9 cellular contexts compared by ENCODE assay signal in the genomic region with DNA sequence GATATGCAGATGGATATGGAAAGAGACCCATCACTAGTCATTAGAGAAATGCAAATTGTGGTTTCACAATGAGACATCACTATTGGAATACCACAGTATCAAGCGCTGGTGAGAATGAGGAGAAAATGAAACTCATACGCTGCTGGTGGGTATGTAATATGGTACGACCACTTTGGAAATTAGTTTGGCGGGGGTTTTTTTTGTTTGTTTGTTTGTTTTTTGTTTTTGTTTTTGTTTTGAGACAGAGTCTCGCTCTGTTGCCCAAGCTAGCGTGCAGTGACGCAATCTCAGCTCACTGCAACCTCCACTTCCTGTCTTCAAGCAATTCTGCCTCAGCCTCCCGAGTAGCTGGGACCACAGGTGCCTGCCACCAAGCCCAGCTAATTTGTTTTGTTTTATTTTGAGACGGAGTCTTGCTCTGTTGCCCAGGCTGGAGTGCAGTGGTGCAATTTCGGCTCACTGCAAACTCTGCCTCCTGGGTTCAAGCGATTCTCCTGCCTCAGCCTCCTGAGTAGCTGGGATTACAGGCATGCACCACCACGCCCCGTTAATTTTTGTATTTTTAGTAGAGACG. TPM values are rescaled to one million over a fixed set of nuclear protein-coding genes. Genes with fewer than 3 reads are reported as not detected.
DNase-seq lines count a peak whose midpoint lies in the region; ATAC-seq, FAIRE-seq and TF ChIP-seq lines count a peak whose summit lies in the region.
"Not testable (repeated sequence)": the region's sequence is repeated elsewhere in the genome, so short reads cannot be mapped to it uniquely, and the experiment has no call there.
"Had no signal": no experiment of that assay in that cellular context is flagged by ENCODE, and none has a peak within 500 bp of the region (broad histone marks: within the 10 kb centered on the region; RNA-seq: fewer than 3 reads in every experiment).

No MANE protein-coding gene starts in this region.

- 0 out of 4 replicates have a peak, but pooled peaks of 1 of the 2 experiments have one; percentile 42 for TF ChIP-seq EP300 in GM12878 (IDR thresholded peaks at IDR 0.05; ENCODE audit: borderline replicate concordance in 1 of 2, control insufficient read depth in 1 of 2, low read depth in 2 of 2, low read length in 2 of 2)

- in situ Hi-C loops in GM12878 (cut with MboI) = not testable (repeated sequence)

- SMC1A ChIA-PET in GM12878 (lab: Charles Lee; ENCODE audit: uncharacterized antibody, unreplicated experiment) = interaction anchor here (1.4 to 4.4 kb wide), 3 partner anchors 9 to 38 kb away, joined by 4 to 29 read pairs (median 7); no protein-coding TSS in a partner anchor

- POLR2A ChIA-PET in WTC11 (lab: Charles Lee) = not testable (repeated sequence)
- POLR2A ChIA-PET in GM12878 (lab: Charles Lee) = interaction anchor here (0.7 to 2.7 kb wide), 4 partner anchors 29 to 90 kb away, joined by 3 to 19 read pairs (median 3); no protein-coding TSS in a partner anchor

- peak; percentile 26 for DNase-seq in DND-41
- DNase-seq in WTC11 (ENCODE audit: low spot score) = peak; percentile 1
- DNase-seq in GM12878 (ENCODE audit: low read depth, low spot score) = peak; percentile 81
- DNase-seq in stimulated activated effector memory CD8-positive, alpha-beta T cell treated with anti-CD3 and anti-CD28 coated beads, Interleukin-12 subunit alpha, Interleukin-12 subunit beta, amount 100 ng/mL, for 72 hours (ENCODE audit: low spot score in 2 of 2) = not testable (repeated sequence)

- peak; percentile 37; the same call in 2 of the 3 replicates for ATAC-seq in DND-41 (ENCODE audit: insufficient read depth, low read depth)
- peak; percentile 77 for ATAC-seq in GM18870 (IDR thresholded peaks at IDR 0.05; ENCODE audit: unreplicated experiment)
- peak; percentile 65 for ATAC-seq in GM21526 (IDR thresholded peaks at IDR 0.05; ENCODE audit: low FRiP score, unreplicated experiment)
- ATAC-seq in HG02870 (IDR thresholded peaks at IDR 0.05; ENCODE audit: unreplicated experiment) = peak; percentile 65
- ATAC-seq in HG03565 (IDR thresholded peaks at IDR 0.05; ENCODE audit: unreplicated experiment) = peak; percentile 54
- not testable (repeated sequence) for ATAC-seq in WTC11
- ATAC-seq in GM12878 = peak; percentile 95
- peak; percentile 93 for ATAC-seq in stimulated activated effector memory CD8-positive, alpha-beta T cell treated with anti-CD3 and anti-CD28 coated beads, Interleukin-12 subunit alpha, Interleukin-12 subunit beta, amount 100 ng/mL, for 72 hours

- H4K20me1 ChIP-seq in DND-41 (ENCODE audit: insufficient read depth, low read length); GM12878 (ENCODE audit: control insufficient read depth, insufficient read depth): not testable (repeated sequence)

- CTCF ChIA-PET in WTC11 (lab: Charles Lee) (interaction anchor here (0.7 to 1.0 kb wide), 3 partner anchors 17 to 38 kb away, joined by 3 to 4 read pairs (median 4); no protein-coding TSS in a partner anchor), GM12878 (lab: Yijun Ruan, JAX) (interaction anchor here (0.6 to 3.0 kb wide), 10 partner anchors 13 to 170 kb away, joined by 3 to 12 read pairs (median 4); partner anchors contain the start of gene SRCIN1)

- H3K4me1 ChIP-seq in DND-41 (ENCODE audit: insufficient read depth, low read length); GM12878 (ENCODE audit: control insufficient read depth, insufficient read depth, low read length): not testable (repeated sequence)

- H2AFZ ChIP-seq in DND-41 (ENCODE audit: low read depth, low read length) = not testable (repeated sequence)
- H2AFZ ChIP-seq in GM12878 (ENCODE audit: control insufficient read depth, low read depth, low read length) = peak overlapping the region; percentile 2; the same call in 1 of the 2 replicates

- H3K36me3 Mint-ChIP-seq in WTC11; stimulated activated effector memory CD8-positive, alpha-beta T cell treated with anti-CD3 and anti-CD28 coated beads, Interleukin-12 subunit alpha, Interleukin-12 subunit beta, amount 100 ng/mL, for 72 hours: not testable (repeated sequence)

- TF ChIP-seq RAD21 in GM12878 (IDR thresholded peaks at IDR 0.05; ENCODE audit: insufficient read depth, low read depth, low read length) = not testable (repeated sequence)

- TF ChIP-seq CTCF in DND-41 (IDR thresholded peaks at IDR 0.05; ENCODE audit: borderline replicate concordance, extremely low read depth, low read length, poor library complexity, severe bottlenecking); WTC11 (IDR thresholded peaks at IDR 0.05); GM12878 (IDR thresholded peaks at IDR 0.05 in 2 of 3, conservative IDR thresholded peaks at IDR 0.05 in 1 of 3; ENCODE audit: control insufficient read depth in 2 of 3, extremely low read depth in 1 of 3, insufficient read depth in 1 of 3, low read depth in 3 of 3, low read length in 3 of 3): not testable (repeated sequence)

- not testable (repeated sequence) for BruUV-seq in GM12878 (replicated peaks; lab: Mats Ljungman, UMichigan)

- not testable (repeated sequence) for FAIRE-seq in GM12878 (lab: Jason Lieb, UNC)

- H3K4me1 Mint-ChIP-seq in WTC11 = peaks cover 16% of the 10 kb centered on the region
- H3K4me1 Mint-ChIP-seq in stimulated activated effector memory CD8-positive, alpha-beta T cell treated with anti-CD3 and anti-CD28 coated beads, Interleukin-12 subunit alpha, Interleukin-12 subunit beta, amount 100 ng/mL, for 72 hours = peaks cover 11% of the 10 kb centered on the region

- H3K27me3 ChIP-seq in DND-41 (ENCODE audit: insufficient read depth, low read length, poor library complexity); GM12878 (replicated peaks in 1 of 2; ENCODE audit: control insufficient read depth in 2 of 2, insufficient read depth in 2 of 2, low read length in 1 of 2): not testable (repeated sequence)

- H3K4me3 ChIP-seq in DND-41 (ENCODE audit: low read depth in 1 of 2, low read length in 2 of 2) = not testable (repeated sequence)
- H3K4me3 ChIP-seq in GM12878 = peak overlapping the region; percentile 48; the same call in 1 of the 2 replicates

- H3K4me3 Mint-ChIP-seq in WTC11 = not testable (repeated sequence)
- H3K4me3 Mint-ChIP-seq in stimulated activated effector memory CD8-positive, alpha-beta T cell treated with anti-CD3 and anti-CD28 coated beads, Interleukin-12 subunit alpha, Interleukin-12 subunit beta, amount 100 ng/mL, for 72 hours = peak overlapping the region; percentile 37

- not testable (repeated sequence) for H3K79me2 ChIP-seq in DND-41 (ENCODE audit: insufficient read depth, low read length); GM12878 (ENCODE audit: control insufficient read depth, insufficient read depth, low read length)

- H3K27ac ChIP-seq in DND-41 (ENCODE audit: low read length) = not testable (repeated sequence)
- peak overlapping the region; percentile 18; the same call in 1 of the 2 replicates for H3K27ac ChIP-seq in GM12878 (ENCODE audit: control insufficient read depth, insufficient read depth)

- under 1% methylated on average over 14 of the region's 14 CpGs for WGBS in GM12878 (ENCODE audit: insufficient coverage, insufficient replicate concordance, low lambda C conversion rate, missing lambda C conversion rate)

- intact Hi-C loops in GM12878 (cut with micrococcal nuclease; ENCODE audit: unreplicated experiment) = not testable (repeated sequence)

- RAD21 ChIA-PET in GM12878 (lab: Charles Lee; ENCODE audit: unreplicated experiment) = interaction anchor here (1.7 to 2.2 kb wide), 2 partner anchors 29 to 38 kb away, joined by 8 to 17 read pairs; no protein-coding TSS in a partner anchor

- not testable (repeated sequence) for H3K27me3 Mint-ChIP-seq in WTC11 (ENCODE audit: low read depth)

- H3K27ac Mint-ChIP-seq in WTC11; stimulated activated effector memory CD8-positive, alpha-beta T cell treated with anti-CD3 and anti-CD28 coated beads, Interleukin-12 subunit alpha, Interleukin-12 subunit beta, amount 100 ng/mL, for 72 hours: not testable (repeated sequence)

- not testable (repeated sequence) for H3K9me3 ChIP-seq in DND-41 (ENCODE audit: insufficient read depth, low read length, severe bottlenecking); GM12878 (replicated peaks; ENCODE audit: control insufficient read depth, insufficient read depth, low read length)

- not testable (repeated sequence) for H3K9ac ChIP-seq in DND-41 (ENCODE audit: low read depth, low read length); GM12878 (ENCODE audit: control insufficient read depth, insufficient read depth, low read length)

- TF ChIP-seq POLR2A in GM12878 (IDR thresholded peaks at IDR 0.05; ENCODE audit: low read depth, low read length) = not testable (repeated sequence)

- H3K4me2 ChIP-seq in DND-41 (ENCODE audit: insufficient read depth, low read length) = not testable (repeated sequence)
- H3K4me2 ChIP-seq in GM12878 (ENCODE audit: control insufficient read depth, insufficient read depth) = peak overlapping the region; percentile 19

- not testable (repeated sequence) for H3K9me3 Mint-ChIP-seq in WTC11; stimulated activated effector memory CD8-positive, alpha-beta T cell treated with anti-CD3 and anti-CD28 coated beads, Interleukin-12 subunit alpha, Interleukin-12 subunit beta, amount 100 ng/mL, for 72 hours

- H3K36me3 ChIP-seq in DND-41 (ENCODE audit: insufficient read depth, low read length); GM12878 (ENCODE audit: control insufficient read depth in 2 of 2, insufficient read depth in 2 of 2, low read length in 1 of 2): not testable (repeated sequence)

RNA-seq across cellular contexts. Expression of gene SRCIN1, which starts 19.1 kb away (rescaled TPM):
- total RNA-seq in WTC11 (2021) (10.7 to 17.3 TPM (median 11.1 TPM) in 3 replicates), GM12878 (2014; rRNA removed) (under 0.01 TPM in 1 of 2 replicates, not detected in the other), GM12878 (2014; rRNA removed; fragmentation: Illumina TruSeq; extraction: Trizol) (0.09 and 0.14 TPM in 2 replicates), GM12878 (2021) (0.74 and 0.85 TPM in 2 replicates)
- 2.3 and 3.6 TPM in 2 replicates for total RNA-seq in GM12878 (2013; cell fraction: nucleolus; rRNA removed)
- 0.09 TPM for polyA plus RNA-seq in GM12878 (2011; ENCODE audit: low read depth)
- polyA plus RNA-seq in GM12878 (2011; rRNA removed) (0.17 and 0.53 TPM in 2 replicates), GM12878 (2014; fragmentation: Illumina TruSeq; extraction: Trizol) (0.25 TPM in 1 of 2 replicates, not detected in the other), GM12878 (2014; fragmentation: Nextera tagmentation; extraction: Ambion mirVana) (not detected), GM12878 (2014; rRNA removed) (0.20 and 0.74 TPM in 2 replicates), GM12878 (2016; fragmentation: Nextera tagmentation; extraction: Ambion mirVana) (under 1 TPM in 1 of 2 experiments, not detected in 1; 0.19 TPM)
- 0.55 and 0.74 TPM in 2 replicates for polyA plus RNA-seq in GM12878 (2011; cell fraction: cytosol; rRNA removed)
- 5.0 and 6.2 TPM in 2 replicates for polyA plus RNA-seq in GM12878 (2011; cell fraction: nucleus; rRNA removed)
- polyA plus RNA-seq in GM12878 (2012) = 0.88 and 1.4 TPM in 2 replicates
- polyA minus RNA-seq in GM12878 (2011; rRNA and poly(A)+ RNA removed) = 0.37 and 1.5 TPM in 2 replicates
- 1.2 and 1.5 TPM in 2 replicates for polyA minus RNA-seq in GM12878 (2011; cell fraction: cytosol; rRNA and poly(A)+ RNA removed)
- polyA minus RNA-seq in GM12878 (2011; cell fraction: nucleus; rRNA and poly(A)+ RNA removed) = 0.96 and 1.2 TPM in 2 replicates
- polyA plus RNA-seq: fibroblast of lung had no signal

RNA-seq across cellular contexts. Expression of gene EPOP, which starts 49.9 kb away (rescaled TPM):
- 8.7 to 12.3 TPM (median 9.0 TPM) in 3 replicates for total RNA-seq in WTC11 (2021)
- 2.3 and 2.9 TPM in 2 replicates for total RNA-seq in GM12878 (2013; cell fraction: nucleolus; rRNA removed)
- 4.8 and 5.0 TPM in 2 replicates for total RNA-seq in GM12878 (2014; rRNA removed)
- 3.3 and 3.6 TPM in 2 replicates for total RNA-seq in GM12878 (2014; rRNA removed; fragmentation: Illumina TruSeq; extraction: Trizol)
- 9.0 and 9.7 TPM in 2 replicates for total RNA-seq in GM12878 (2021)
- 1.6 TPM for polyA plus RNA-seq in GM12878 (2011; ENCODE audit: low read depth)
- polyA plus RNA-seq in GM12878 (2011; rRNA removed) = 7.7 and 8.2 TPM in 2 replicates
- polyA plus RNA-seq in GM12878 (2011; cell fraction: cytosol; rRNA removed) = 8.4 and 11.0 TPM in 2 replicates
- polyA plus RNA-seq in GM12878 (2011; cell fraction: nucleus; rRNA removed) = 6.4 and 8.4 TPM in 2 replicates
- 5.3 and 5.8 TPM in 2 replicates for polyA plus RNA-seq in GM12878 (2012)
- polyA plus RNA-seq in GM12878 (2014; fragmentation: Illumina TruSeq; extraction: Trizol) = 3.9 and 4.0 TPM in 2 replicates
- polyA plus RNA-seq in GM12878 (2014; fragmentation: Nextera tagmentation; extraction: Ambion mirVana) = 1 to 10 TPM in 1 of 2 experiments, under 1 TPM in 1; 0.53 to 1.4 TPM
- polyA plus RNA-seq in GM12878 (2014; rRNA removed) = 5.9 and 6.3 TPM in 2 replicates
- 1 to 10 TPM; 1.6 to 2.2 TPM for polyA plus RNA-seq in GM12878 (2016; fragmentation: Nextera tagmentation; extraction: Ambion mirVana)
- 5.6 and 8.5 TPM in 2 replicates for polyA minus RNA-seq in GM12878 (2011; rRNA and poly(A)+ RNA removed)
- 5.2 and 7.2 TPM in 2 replicates for polyA minus RNA-seq in GM12878 (2011; cell fraction: cytosol; rRNA and poly(A)+ RNA removed)
- polyA minus RNA-seq in GM12878 (2011; cell fraction: nucleus; rRNA and poly(A)+ RNA removed) = 3.0 and 4.8 TPM in 2 replicates
